Comparison of ENCODE assay signal across 1 cellular context in the genomic region with DNA sequence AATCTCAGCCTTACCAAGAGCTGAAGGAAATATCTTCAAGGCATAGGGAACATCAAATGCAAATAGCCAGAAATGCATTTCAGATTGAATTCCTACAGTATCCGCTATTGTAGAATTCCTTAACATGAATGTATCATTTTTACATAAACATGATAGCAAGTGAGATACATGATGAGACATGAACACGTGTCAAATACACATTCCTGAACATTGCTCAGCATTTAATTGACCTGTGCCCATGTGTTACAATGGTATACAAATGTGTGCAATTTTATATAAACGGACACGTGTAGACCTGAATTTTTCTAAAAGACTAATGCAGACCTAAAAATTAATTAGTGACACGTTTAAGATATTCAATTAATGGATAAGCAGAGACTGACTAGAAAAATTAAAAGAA.
TF ChIP-seq lines count a peak whose summit lies in the region.

No MANE protein-coding gene starts in this region.

TF ChIP-seq in GM23338, 12 proteins besides CTCF, POLR2A, EP300 and RAD21 (continued from another document):
- TF ChIP-seq, protein P1, sequence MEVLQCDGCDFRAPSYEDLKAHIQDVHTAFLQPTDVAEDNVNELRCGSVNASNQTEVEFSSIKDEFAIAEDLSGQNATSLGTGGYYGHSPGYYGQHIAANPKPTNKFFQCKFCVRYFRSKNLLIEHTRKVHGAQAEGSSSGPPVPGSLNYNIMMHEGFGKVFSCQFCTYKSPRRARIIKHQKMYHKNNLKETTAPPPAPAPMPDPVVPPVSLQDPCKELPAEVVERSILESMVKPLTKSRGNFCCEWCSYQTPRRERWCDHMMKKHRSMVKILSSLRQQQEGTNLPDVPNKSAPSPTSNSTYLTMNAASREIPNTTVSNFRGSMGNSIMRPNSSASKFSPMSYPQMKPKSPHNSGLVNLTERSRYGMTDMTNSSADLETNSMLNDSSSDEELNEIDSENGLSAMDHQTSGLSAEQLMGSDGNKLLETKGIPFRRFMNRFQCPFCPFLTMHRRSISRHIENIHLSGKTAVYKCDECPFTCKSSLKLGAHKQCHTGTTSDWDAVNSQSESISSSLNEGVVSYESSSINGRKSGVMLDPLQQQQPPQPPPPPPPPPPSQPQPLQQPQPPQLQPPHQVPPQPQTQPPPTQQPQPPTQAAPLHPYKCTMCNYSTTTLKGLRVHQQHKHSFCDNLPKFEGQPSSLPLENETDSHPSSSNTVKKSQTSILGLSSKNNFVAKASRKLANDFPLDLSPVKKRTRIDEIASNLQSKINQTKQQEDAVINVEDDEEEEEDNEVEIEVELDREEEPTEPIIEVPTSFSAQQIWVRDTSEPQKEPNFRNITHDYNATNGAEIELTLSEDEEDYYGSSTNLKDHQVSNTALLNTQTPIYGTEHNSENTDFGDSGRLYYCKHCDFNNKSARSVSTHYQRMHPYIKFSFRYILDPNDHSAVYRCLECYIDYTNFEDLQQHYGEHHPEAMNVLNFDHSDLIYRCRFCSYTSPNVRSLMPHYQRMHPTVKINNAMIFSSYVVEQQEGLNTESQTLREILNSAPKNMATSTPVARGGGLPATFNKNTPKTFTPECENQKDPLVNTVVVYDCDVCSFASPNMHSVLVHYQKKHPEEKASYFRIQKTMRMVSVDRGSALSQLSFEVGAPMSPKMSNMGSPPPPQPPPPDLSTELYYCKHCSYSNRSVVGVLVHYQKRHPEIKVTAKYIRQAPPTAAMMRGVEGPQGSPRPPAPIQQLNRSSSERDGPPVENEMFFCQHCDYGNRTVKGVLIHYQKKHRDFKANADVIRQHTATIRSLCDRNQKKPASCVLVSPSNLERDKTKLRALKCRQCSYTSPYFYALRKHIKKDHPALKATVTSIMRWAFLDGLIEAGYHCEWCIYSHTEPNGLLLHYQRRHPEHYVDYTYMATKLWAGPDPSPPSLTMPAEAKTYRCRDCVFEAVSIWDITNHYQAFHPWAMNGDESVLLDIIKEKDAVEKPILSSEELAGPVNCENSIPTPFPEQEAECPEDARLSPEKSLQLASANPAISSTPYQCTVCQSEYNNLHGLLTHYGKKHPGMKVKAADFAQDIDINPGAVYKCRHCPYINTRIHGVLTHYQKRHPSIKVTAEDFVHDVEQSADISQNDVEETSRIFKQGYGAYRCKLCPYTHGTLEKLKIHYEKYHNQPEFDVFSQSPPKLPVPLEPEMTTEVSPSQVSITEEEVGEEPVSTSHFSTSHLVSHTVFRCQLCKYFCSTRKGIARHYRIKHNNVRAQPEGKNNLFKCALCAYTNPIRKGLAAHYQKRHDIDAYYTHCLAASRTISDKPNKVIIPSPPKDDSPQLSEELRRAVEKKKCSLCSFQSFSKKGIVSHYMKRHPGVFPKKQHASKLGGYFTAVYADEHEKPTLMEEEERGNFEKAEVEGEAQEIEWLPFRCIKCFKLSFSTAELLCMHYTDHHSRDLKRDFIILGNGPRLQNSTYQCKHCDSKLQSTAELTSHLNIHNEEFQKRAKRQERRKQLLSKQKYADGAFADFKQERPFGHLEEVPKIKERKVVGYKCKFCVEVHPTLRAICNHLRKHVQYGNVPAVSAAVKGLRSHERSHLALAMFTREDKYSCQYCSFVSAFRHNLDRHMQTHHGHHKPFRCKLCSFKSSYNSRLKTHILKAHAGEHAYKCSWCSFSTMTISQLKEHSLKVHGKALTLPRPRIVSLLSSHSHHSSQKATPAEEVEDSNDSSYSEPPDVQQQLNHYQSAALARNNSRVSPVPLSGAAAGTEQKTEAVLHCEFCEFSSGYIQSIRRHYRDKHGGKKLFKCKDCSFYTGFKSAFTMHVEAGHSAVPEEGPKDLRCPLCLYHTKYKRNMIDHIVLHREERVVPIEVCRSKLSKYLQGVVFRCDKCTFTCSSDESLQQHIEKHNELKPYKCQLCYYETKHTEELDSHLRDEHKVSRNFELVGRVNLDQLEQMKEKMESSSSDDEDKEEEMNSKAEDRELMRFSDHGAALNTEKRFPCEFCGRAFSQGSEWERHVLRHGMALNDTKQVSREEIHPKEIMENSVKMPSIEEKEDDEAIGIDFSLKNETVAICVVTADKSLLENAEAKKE (CRISPR knock-in tag; IDR thresholded peaks at IDR 0.05), result no peak
- TF ChIP-seq NANOG (IDR thresholded peaks at IDR 0.05; ENCODE audit: borderline replicate concordance) (no peak), ZNF114 (CRISPR knock-in tag; IDR thresholded peaks at IDR 0.05) (no peak), STAT1 (IDR thresholded peaks at IDR 0.05; ENCODE audit: unreplicated experiment) (no peak), ZNF331 (CRISPR knock-in tag; IDR thresholded peaks at IDR 0.05; ENCODE audit: low read depth) (no peak), POLR2AphosphoS5 (IDR thresholded peaks at IDR 0.05; ENCODE audit: low read depth) (no peak), EZH2 (IDR thresholded peaks at IDR 0.05; ENCODE audit: low read depth, unreplicated experiment) (no peak), JUNB (IDR thresholded peaks at IDR 0.05; ENCODE audit: unreplicated experiment) (no peak), EZH2phosphoT487 (IDR thresholded peaks at IDR 0.05; ENCODE audit: unreplicated experiment) (no peak)
- TF ChIP-seq, protein P2, sequence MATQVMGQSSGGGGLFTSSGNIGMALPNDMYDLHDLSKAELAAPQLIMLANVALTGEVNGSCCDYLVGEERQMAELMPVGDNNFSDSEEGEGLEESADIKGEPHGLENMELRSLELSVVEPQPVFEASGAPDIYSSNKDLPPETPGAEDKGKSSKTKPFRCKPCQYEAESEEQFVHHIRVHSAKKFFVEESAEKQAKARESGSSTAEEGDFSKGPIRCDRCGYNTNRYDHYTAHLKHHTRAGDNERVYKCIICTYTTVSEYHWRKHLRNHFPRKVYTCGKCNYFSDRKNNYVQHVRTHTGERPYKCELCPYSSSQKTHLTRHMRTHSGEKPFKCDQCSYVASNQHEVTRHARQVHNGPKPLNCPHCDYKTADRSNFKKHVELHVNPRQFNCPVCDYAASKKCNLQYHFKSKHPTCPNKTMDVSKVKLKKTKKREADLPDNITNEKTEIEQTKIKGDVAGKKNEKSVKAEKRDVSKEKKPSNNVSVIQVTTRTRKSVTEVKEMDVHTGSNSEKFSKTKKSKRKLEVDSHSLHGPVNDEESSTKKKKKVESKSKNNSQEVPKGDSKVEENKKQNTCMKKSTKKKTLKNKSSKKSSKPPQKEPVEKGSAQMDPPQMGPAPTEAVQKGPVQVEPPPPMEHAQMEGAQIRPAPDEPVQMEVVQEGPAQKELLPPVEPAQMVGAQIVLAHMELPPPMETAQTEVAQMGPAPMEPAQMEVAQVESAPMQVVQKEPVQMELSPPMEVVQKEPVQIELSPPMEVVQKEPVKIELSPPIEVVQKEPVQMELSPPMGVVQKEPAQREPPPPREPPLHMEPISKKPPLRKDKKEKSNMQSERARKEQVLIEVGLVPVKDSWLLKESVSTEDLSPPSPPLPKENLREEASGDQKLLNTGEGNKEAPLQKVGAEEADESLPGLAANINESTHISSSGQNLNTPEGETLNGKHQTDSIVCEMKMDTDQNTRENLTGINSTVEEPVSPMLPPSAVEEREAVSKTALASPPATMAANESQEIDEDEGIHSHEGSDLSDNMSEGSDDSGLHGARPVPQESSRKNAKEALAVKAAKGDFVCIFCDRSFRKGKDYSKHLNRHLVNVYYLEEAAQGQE (IDR thresholded peaks at IDR 0.05; ENCODE audit: unreplicated experiment), result no peak
- TF ChIP-seq, protein P3, sequence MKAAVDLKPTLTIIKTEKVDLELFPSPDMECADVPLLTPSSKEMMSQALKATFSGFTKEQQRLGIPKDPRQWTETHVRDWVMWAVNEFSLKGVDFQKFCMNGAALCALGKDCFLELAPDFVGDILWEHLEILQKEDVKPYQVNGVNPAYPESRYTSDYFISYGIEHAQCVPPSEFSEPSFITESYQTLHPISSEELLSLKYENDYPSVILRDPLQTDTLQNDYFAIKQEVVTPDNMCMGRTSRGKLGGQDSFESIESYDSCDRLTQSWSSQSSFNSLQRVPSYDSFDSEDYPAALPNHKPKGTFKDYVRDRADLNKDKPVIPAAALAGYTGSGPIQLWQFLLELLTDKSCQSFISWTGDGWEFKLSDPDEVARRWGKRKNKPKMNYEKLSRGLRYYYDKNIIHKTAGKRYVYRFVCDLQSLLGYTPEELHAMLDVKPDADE (IDR thresholded peaks at IDR 0.05), result no peak
